In the genomic region with DNA sequence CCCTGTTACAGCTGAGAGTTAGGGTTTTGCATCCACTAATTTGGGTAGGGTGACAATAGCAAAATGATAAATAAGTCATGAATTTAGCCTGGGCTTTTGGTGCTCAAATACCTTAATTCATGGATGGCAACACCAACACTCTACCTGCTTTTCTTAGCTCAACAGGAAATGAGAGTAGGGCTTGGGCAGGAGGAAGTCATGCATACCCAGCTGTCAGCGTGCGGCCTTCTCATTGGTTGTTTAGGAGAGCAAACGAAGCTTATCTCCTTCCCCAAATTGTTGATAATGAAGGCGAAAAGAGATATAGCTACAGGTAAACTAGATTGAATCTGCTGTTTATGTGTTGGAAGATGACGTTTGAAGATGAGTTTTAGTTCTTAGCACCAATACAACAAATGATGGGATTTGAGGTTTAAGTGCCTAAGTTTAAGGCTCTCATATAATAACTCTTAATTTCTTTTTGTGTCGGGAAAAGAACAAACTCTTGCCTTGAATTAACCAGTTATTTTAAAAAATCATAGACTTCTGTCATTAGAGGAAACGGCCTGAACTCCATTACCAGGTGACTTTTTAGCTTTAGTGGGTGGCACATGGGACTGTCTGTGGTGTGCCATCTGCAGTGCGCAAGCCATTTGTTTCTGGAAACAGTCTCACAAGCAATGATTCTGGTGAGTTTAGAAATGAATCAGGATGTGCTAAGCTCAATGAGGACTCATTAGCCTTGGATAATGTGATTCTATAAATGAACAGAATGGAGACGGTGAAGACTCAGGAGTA, we compare ENCODE assay signal across 8 cellular contexts. TPM values are rescaled to one million over a fixed set of nuclear protein-coding genes. Genes with fewer than 3 reads are reported as not detected.
DNase-seq lines count a peak whose midpoint lies in the region; ATAC-seq and TF ChIP-seq lines count a peak whose summit lies in the region.

No MANE protein-coding gene starts in this region.

- peaks cover 98% of the 10 kb centered on the region for H3K79me2 ChIP-seq in osteoblast (ENCODE audit: insufficient read depth, low read length)

- peak overlapping the region; percentile 88 for H3K27ac Mint-ChIP-seq in activated CD4-positive, alpha-beta memory T cell treated with anti-CD3 and anti-CD28 coated beads for 36 hours
- H3K27ac Mint-ChIP-seq in type B pancreatic cell: no peak overlapping the region

- TF ChIP-seq CTCF in type B pancreatic cell (conservative IDR thresholded peaks at IDR 0.05) (no peak), osteoblast (IDR thresholded peaks at IDR 0.05; ENCODE audit: extremely low read depth, low read depth, low read length) (no peak)

- no peak overlapping the region for H3K27ac ChIP-seq in osteoblast (ENCODE audit: low read depth, low read length)

- CTCF ChIA-PET in activated CD4-positive, alpha-beta memory T cell treated with anti-CD3 and anti-CD28 coated beads for 36 hours (lab: Charles Lee): interaction anchor here (1.0 to 3.3 kb wide), 12 partner anchors 8 to 289 kb away, joined by 3 to 12 read pairs (median 5); a partner anchor contains a TSS

- H3K36me3 ChIP-seq in osteoblast (ENCODE audit: insufficient read depth, low read length): peaks cover 5% of the 10 kb centered on the region

- H4K20me1 ChIP-seq in osteoblast (ENCODE audit: insufficient read depth, low read length): peaks cover 77% of the 10 kb centered on the region

- peaks cover 29% of the 10 kb centered on the region for H3K4me1 ChIP-seq in osteoblast (ENCODE audit: insufficient read depth, low read length)

- no peaks in the 10 kb centered on the region for H3K27me3 Mint-ChIP-seq in activated CD4-positive, alpha-beta memory T cell treated with anti-CD3 and anti-CD28 coated beads for 36 hours
- no peaks in the 10 kb centered on the region for H3K27me3 Mint-ChIP-seq in type B pancreatic cell

- peaks cover 85% of the 10 kb centered on the region for H3K4me1 Mint-ChIP-seq in activated CD4-positive, alpha-beta memory T cell treated with anti-CD3 and anti-CD28 coated beads for 36 hours (ENCODE audit: low read depth)
- peaks cover 28% of the 10 kb centered on the region for H3K4me1 Mint-ChIP-seq in type B pancreatic cell (ENCODE audit: unreplicated experiment)

- peaks cover 2% of the 10 kb centered on the region for H3K36me3 Mint-ChIP-seq in activated CD4-positive, alpha-beta memory T cell treated with anti-CD3 and anti-CD28 coated beads for 36 hours
- peaks cover 30% of the 10 kb centered on the region for H3K36me3 Mint-ChIP-seq in type B pancreatic cell

- peak; percentile 31 for DNase-seq in activated CD8-positive, alpha-beta memory T cell treated with anti-CD3 and anti-CD28 coated beads, Interleukin-2, amount 50 U/mL, for 4 hours
- DNase-seq in activated CD8-positive, alpha-beta memory T cell treated with anti-CD3 and anti-CD28 coated beads, Interleukin-2, amount 50 U/mL, for 48 hours: no peak
- peak; percentile 75 for DNase-seq in activated CD4-positive, alpha-beta memory T cell treated with anti-CD3 and anti-CD28 coated beads for 36 hours
- DNase-seq in stimulated activated naive CD8-positive, alpha-beta T cell treated with anti-CD3 and anti-CD28 coated beads, Interleukin-15, Interleukin-2, amounts not matched to agents 100 U/mL and 50 U/mL, for 24 hours: no peak
- DNase-seq in globus pallidus (ENCODE audit: low spot score) (no peak), type B pancreatic cell (ENCODE audit: extremely low spot score, unreplicated experiment) (no peak), osteoblast (ENCODE audit: insufficient read length, low spot score, missing footprints) (no peak)

- H3K4me3 ChIP-seq in osteoblast (ENCODE audit: insufficient read depth, low read length): no peak overlapping the region

- peak overlapping the region; percentile 27 for H3K4me3 Mint-ChIP-seq in activated CD4-positive, alpha-beta memory T cell treated with anti-CD3 and anti-CD28 coated beads for 36 hours
- H3K4me3 Mint-ChIP-seq in type B pancreatic cell: no peak overlapping the region

- peak; percentile 62 for ATAC-seq in HG03064 (IDR thresholded peaks at IDR 0.05; ENCODE audit: low read depth, unreplicated experiment)
- peak; percentile 37 for ATAC-seq in stimulated activated naive CD8-positive, alpha-beta T cell treated with anti-CD3 and anti-CD28 coated beads, Interleukin-15, Interleukin-2, amounts not matched to agents 100 U/mL and 50 U/mL, for 24 hours

- no peak overlapping the region for H2AFZ ChIP-seq in osteoblast (ENCODE audit: low read length)

- no peak overlapping the region for H3K4me2 ChIP-seq in osteoblast (ENCODE audit: insufficient read depth, low read length)

- no peaks in the 10 kb centered on the region for H3K9me3 Mint-ChIP-seq in activated CD4-positive, alpha-beta memory T cell treated with anti-CD3 and anti-CD28 coated beads for 36 hours
- H3K9me3 Mint-ChIP-seq in type B pancreatic cell: peaks cover 7% of the 10 kb centered on the region

- intact Hi-C loops in activated CD4-positive, alpha-beta memory T cell treated with anti-CD3 and anti-CD28 coated beads for 36 hours (cut with micrococcal nuclease): loop anchor here (1.0 to 5.0 kb wide), 4 partner anchors 66 to 410 kb away; a partner anchor contains a TSS

- POLR2A ChIA-PET in activated CD4-positive, alpha-beta memory T cell treated with anti-CD3 and anti-CD28 coated beads for 36 hours (lab: Charles Lee): interaction anchor here (0.7 to 4.6 kb wide), 7 partner anchors 12 to 75 kb away, joined by 3 to 43 read pairs (median 13); a partner anchor contains a TSS

- no peaks in the 10 kb centered on the region for H3K27me3 ChIP-seq in osteoblast (ENCODE audit: insufficient read depth, low read length)

- no peaks in the 10 kb centered on the region for H3K9me3 ChIP-seq in osteoblast (ENCODE audit: low read depth, low read length)

RNA-seq across cellular contexts. Expression of a gene that starts 19.7 kb away (rescaled TPM):
- 10 to 100 TPM; 42.1 to 43.4 TPM for total RNA-seq in activated CD4-positive, alpha-beta memory T cell treated with anti-CD3 and anti-CD28 coated beads for 36 hours
- 82.0 and 166 TPM in 2 replicates for total RNA-seq in type B pancreatic cell (ENCODE audit: low replicate concordance)
- 231 and 287 TPM in 2 replicates for total RNA-seq in osteoblast

Comparison
In these comparisons a context has a peak if more than half of its experiments do, and no peak if none do; other contexts are left out.
1. DNase-seq: peak in activated CD8-positive, alpha-beta memory T cell treated with anti-CD3 and anti-CD28 coated beads, Interleukin-2, amount 50 U/mL, for 4 hours (single experiment) and activated CD4-positive, alpha-beta memory T cell treated with anti-CD3 and anti-CD28 coated beads for 36 hours (single experiment); none in activated CD8-positive, alpha-beta memory T cell treated with anti-CD3 and anti-CD28 coated beads, Interleukin-2, amount 50 U/mL, for 48 hours (single experiment), stimulated activated naive CD8-positive, alpha-beta T cell treated with anti-CD3 and anti-CD28 coated beads, Interleukin-15, Interleukin-2, amounts not matched to agents 100 U/mL and 50 U/mL, for 24 hours (single experiment), globus pallidus (single experiment), type B pancreatic cell (single experiment) and osteoblast (single experiment).